13 cellular contexts compared by ENCODE assay signal in the genomic region with DNA sequence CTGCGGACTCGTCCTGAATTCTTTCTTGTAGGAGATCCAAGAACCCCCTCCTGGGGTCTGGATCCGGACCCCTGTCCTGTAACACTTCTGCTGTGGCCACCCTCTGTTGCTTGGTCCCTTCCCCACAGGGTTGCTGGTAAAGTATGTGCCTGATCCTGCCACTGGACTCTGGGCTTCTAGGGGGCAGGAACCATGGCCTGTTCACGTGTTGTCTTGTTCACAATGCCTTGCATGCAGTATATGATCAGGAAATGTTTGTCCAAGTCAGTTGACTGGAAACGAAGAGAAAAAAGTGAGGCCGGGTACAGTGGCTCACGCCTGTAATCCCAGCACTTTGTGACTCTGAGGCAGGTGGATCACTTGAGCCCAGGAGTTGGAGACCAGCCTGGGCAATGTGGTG.
DNase-seq lines count a peak whose midpoint lies in the region; ATAC-seq and TF ChIP-seq lines count a peak whose summit lies in the region.
"Had no signal": no experiment of that assay in that cellular context is flagged by ENCODE, and none has a peak within 500 bp of the region (broad histone marks: within the 10 kb centered on the region; RNA-seq: fewer than 3 reads in every experiment).

No MANE protein-coding gene starts in this region.

- H3K4me3 ChIP-seq in esophagus muscularis mucosa, result no peak overlapping the region
- H3K4me3 ChIP-seq: HAP-1 had no signal

- CTCF ChIA-PET in activated CD4-positive, alpha-beta T cell treated with anti-CD3 and anti-CD28 coated beads, Interleukin-2, amount 10 ng/mL, durations not matched to agents 7 days and 5 days (lab: Charles Lee), result no interaction called here
- CTCF ChIA-PET in T-cell (lab: Charles Lee), result no interaction called here

- H3K27me3 Mint-ChIP-seq in osteocyte (ENCODE audit: unreplicated experiment), result peaks cover 18% of the 10 kb centered on the region
- H3K27me3 Mint-ChIP-seq in activated CD4-positive, alpha-beta T cell treated with anti-CD3 and anti-CD28 coated beads, Interleukin-2, amount 10 ng/mL, durations not matched to agents 7 days and 5 days, result no peaks in the 10 kb centered on the region
- H3K27me3 Mint-ChIP-seq in T-cell, result peaks cover 0 to 2% of the 10 kb centered on the region in 2 donors

- no peaks in the 10 kb centered on the region for H3K4me1 ChIP-seq in esophagus muscularis mucosa
- H3K4me1 ChIP-seq: HAP-1 had no signal

- intact Hi-C loops in esophagus muscularis mucosa (cut with DNase I), result no loop called here

- POLR2A ChIA-PET in activated CD4-positive, alpha-beta T cell treated with anti-CD3 and anti-CD28 coated beads, Interleukin-2, amount 10 ng/mL, durations not matched to agents 7 days and 5 days (lab: Charles Lee), result no interaction called here
- POLR2A ChIA-PET in T-cell (lab: Charles Lee), result no interaction called here

- no peak overlapping the region for H3K4me3 Mint-ChIP-seq in osteocyte (ENCODE audit: unreplicated experiment)
- H3K4me3 Mint-ChIP-seq in activated CD4-positive, alpha-beta T cell treated with anti-CD3 and anti-CD28 coated beads, Interleukin-2, amount 10 ng/mL, durations not matched to agents 7 days and 5 days, result no peak overlapping the region
- H3K4me3 Mint-ChIP-seq in T-cell, result no peak overlapping the region
- H3K4me3 Mint-ChIP-seq: CD14-positive monocyte; CD8-positive, alpha-beta T cell had no signal

- WGBS in esophagus muscularis mucosa, result 92% methylated on average over 7 of the region's 7 CpGs

- no peak for TF ChIP-seq EP300 in esophagus muscularis mucosa (IDR thresholded peaks at IDR 0.05)

- H3K36me3 Mint-ChIP-seq in osteocyte (ENCODE audit: unreplicated experiment) (no peaks in the 10 kb centered on the region), T-cell (no peaks in the 10 kb centered on the region)
- no peaks in the 10 kb centered on the region for H3K36me3 Mint-ChIP-seq in activated CD4-positive, alpha-beta T cell treated with anti-CD3 and anti-CD28 coated beads, Interleukin-2, amount 10 ng/mL, durations not matched to agents 7 days and 5 days (ENCODE audit: low read depth)
- H3K36me3 Mint-ChIP-seq: CD14-positive monocyte; CD8-positive, alpha-beta T cell had no signal

- no peaks in the 10 kb centered on the region for H3K9me3 ChIP-seq in esophagus muscularis mucosa
- H3K9me3 ChIP-seq: HAP-1 had no signal

- TF ChIP-seq CTCF in esophagus muscularis mucosa (IDR thresholded peaks at IDR 0.05) (no peak), osteocyte (IDR thresholded peaks at IDR 0.05) (no peak)

- peak; percentile 11 for DNase-seq in activated CD8-positive, alpha-beta memory T cell treated with anti-CD3 and anti-CD28 coated beads for 24 hours
- DNase-seq in activated CD8-positive, alpha-beta memory T cell treated with anti-CD3 and anti-CD28 coated beads, Interleukin-2, amount 50 U/mL, for 48 hours, result no peak
- DNase-seq in esophagus muscularis mucosa (ENCODE audit: extremely low spot score) (peak; percentile 77), osteocyte (ENCODE audit: extremely low spot score, unreplicated experiment) (peak; percentile 70), T-cell (no peak)
- DNase-seq in activated CD4-positive, alpha-beta T cell treated with anti-CD3 and anti-CD28 coated beads, Interleukin-2, amount 10 ng/mL, durations not matched to agents 7 days and 5 days, result no peak
- DNase-seq: COR-L47, GF-D8 had no signal

- no peak overlapping the region for H3K27ac Mint-ChIP-seq in osteocyte (ENCODE audit: unreplicated experiment)
- H3K27ac Mint-ChIP-seq in activated CD4-positive, alpha-beta T cell treated with anti-CD3 and anti-CD28 coated beads, Interleukin-2, amount 10 ng/mL, durations not matched to agents 7 days and 5 days, result no peak overlapping the region
- no peak overlapping the region for H3K27ac Mint-ChIP-seq in T-cell
- H3K27ac Mint-ChIP-seq: CD8-positive, alpha-beta T cell had no signal

- H3K27ac ChIP-seq in esophagus muscularis mucosa (replicated peaks in 1 of 4), result no peak overlapping the region
- H3K27ac ChIP-seq: 22Rv1 had no signal

- no peak for ATAC-seq in T-cell (replicated peaks in 1 of 4)
- ATAC-seq in HG03108 (IDR thresholded peaks at IDR 0.05; ENCODE audit: unreplicated experiment), result no peak
- ATAC-seq: CD8-positive, alpha-beta T cell had no signal

- H3K9me3 Mint-ChIP-seq in osteocyte (ENCODE audit: unreplicated experiment) (no peaks in the 10 kb centered on the region), T-cell (no peaks in the 10 kb centered on the region)
- H3K9me3 Mint-ChIP-seq in activated CD4-positive, alpha-beta T cell treated with anti-CD3 and anti-CD28 coated beads, Interleukin-2, amount 10 ng/mL, durations not matched to agents 7 days and 5 days, result no peaks in the 10 kb centered on the region
- H3K9me3 Mint-ChIP-seq: CD8-positive, alpha-beta T cell had no signal

- no peak for TF ChIP-seq POLR2A in esophagus muscularis mucosa (IDR thresholded peaks at IDR 0.05; ENCODE audit: low read depth)

- H3K4me1 Mint-ChIP-seq in osteocyte (ENCODE audit: unreplicated experiment), result no peaks in the 10 kb centered on the region
- no peaks in the 10 kb centered on the region for H3K4me1 Mint-ChIP-seq in activated CD4-positive, alpha-beta T cell treated with anti-CD3 and anti-CD28 coated beads, Interleukin-2, amount 10 ng/mL, durations not matched to agents 7 days and 5 days
- no peaks in the 10 kb centered on the region for H3K4me1 Mint-ChIP-seq in T-cell
- H3K4me1 Mint-ChIP-seq: CD14-positive monocyte had no signal

- H3K27me3 ChIP-seq in esophagus muscularis mucosa, result no peaks in the 10 kb centered on the region

- H3K36me3 ChIP-seq in esophagus muscularis mucosa, result no peaks in the 10 kb centered on the region
- H3K36me3 ChIP-seq: HAP-1 had no signal

Comparison
In these comparisons a context has a peak if more than half of its experiments do, and no peak if none do; other contexts are left out.
1. DNase-seq: peak in activated CD8-positive, alpha-beta memory T cell treated with anti-CD3 and anti-CD28 coated beads for 24 hours (single experiment), esophagus muscularis mucosa (single experiment) and osteocyte (single experiment); none in activated CD8-positive, alpha-beta memory T cell treated with anti-CD3 and anti-CD28 coated beads, Interleukin-2, amount 50 U/mL, for 48 hours (single experiment), activated CD4-positive, alpha-beta T cell treated with anti-CD3 and anti-CD28 coated beads, Interleukin-2, amount 10 ng/mL, durations not matched to agents 7 days and 5 days (single experiment) and T-cell (0 of 34).